ENCODE assay signal across 26 cellular contexts in the genomic region with DNA sequence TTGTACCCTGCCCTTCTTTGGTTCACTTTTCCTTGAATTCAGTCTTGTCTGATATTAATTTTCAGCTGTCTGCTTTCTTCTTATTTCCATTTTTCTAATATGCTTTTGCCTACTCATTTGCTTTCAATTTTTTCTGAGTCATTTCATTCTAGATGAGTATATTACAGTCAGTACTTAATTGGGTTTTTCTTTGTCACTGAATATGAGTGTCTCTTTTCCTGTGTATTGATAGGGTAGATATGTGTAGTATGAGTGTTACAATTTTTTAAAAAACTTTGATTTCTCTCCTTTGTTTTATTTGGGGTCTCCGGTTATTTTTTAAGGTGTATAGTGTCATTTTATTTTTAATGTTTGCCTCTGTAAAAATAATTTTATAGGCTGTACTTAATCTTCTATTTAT.
"Had no signal": no experiment of that assay in that cellular context is flagged by ENCODE, and none has a peak within 500 bp of the region (broad histone marks: within the 10 kb centered on the region; RNA-seq: fewer than 3 reads in every experiment).

No MANE protein-coding gene starts in this region.

- H3K4me3 ChIP-seq: ascending aorta, esophagus muscularis mucosa, gastrocnemius medialis, heart right ventricle had no signal

- H3K27ac Mint-ChIP-seq: activated CD8-positive, alpha-beta T cell treated with anti-CD3 and anti-CD28 coated beads for 36 hours; activated naive CD4-positive, alpha-beta T cell treated with anti-CD3 and anti-CD28 coated beads, Interleukin-2, amount 10 ng/mL, durations not matched to agents 7 days and 5 days; effector memory CD8-positive, alpha-beta T cell had no signal

- H3K4me1 ChIP-seq: ascending aorta, esophagus muscularis mucosa, foreskin keratinocyte, gastrocnemius medialis, heart right ventricle had no signal

- ATAC-seq: activated CD8-positive, alpha-beta T cell treated with anti-CD3 and anti-CD28 coated beads for 36 hours; effector memory CD8-positive, alpha-beta T cell; foreskin keratinocyte; gastrocnemius medialis; heart right ventricle had no signal

- H3K9me3 Mint-ChIP-seq: activated CD8-positive, alpha-beta T cell treated with anti-CD3 and anti-CD28 coated beads for 36 hours; activated naive CD4-positive, alpha-beta T cell treated with anti-CD3 and anti-CD28 coated beads, Interleukin-2, amount 10 ng/mL, durations not matched to agents 7 days and 5 days; central memory CD8-positive, alpha-beta T cell; effector memory CD8-positive, alpha-beta T cell had no signal

- DNase-seq: activated CD4-positive, alpha-beta T cell treated with anti-CD3 and anti-CD28 coated beads for 4 hours; activated CD4-positive, alpha-beta T cell treated with anti-CD3 and anti-CD28 coated beads, Interleukin-2, amount 50 U/mL, for 1 hour; activated CD4-positive, alpha-beta T cell treated with anti-CD3 and anti-CD28 coated beads, Interleukin-2, amount 50 U/mL, for 48 hours; activated CD4-positive, CD25-positive, alpha-beta regulatory T cell; activated CD4-positive, CD25-positive, alpha-beta regulatory T cell treated with anti-CD3 and anti-CD28 coated beads, Interleukin-2, amount 50 U/mL, for 72 hours; activated CD8-positive, alpha-beta memory T cell treated with anti-CD3 and anti-CD28 coated beads for 24 hours; activated CD8-positive, alpha-beta T cell treated with anti-CD3 and anti-CD28 coated beads for 36 hours; activated gamma-delta T cell; activated naive CD4-positive, alpha-beta T cell; activated naive CD4-positive, alpha-beta T cell treated with anti-CD3 and anti-CD28 coated beads, Interleukin-2, amount 10 ng/mL, durations not matched to agents 7 days and 5 days; activated T-cell treated with anti-CD3 and anti-CD28 coated beads, Interleukin-2, amount 50 U/mL, for 48 hours; brain microvascular endothelial cell; cortex of kidney; dermis blood vessel endothelial cell; effector CD4-positive, alpha-beta T cell; effector memory CD8-positive, alpha-beta T cell; erythroblast; foreskin keratinocyte; gastrocnemius medialis; glutamatergic neuron; heart right ventricle; T-helper 2 cell had no signal

- H3K36me3 ChIP-seq: ascending aorta, brain microvascular endothelial cell, esophagus muscularis mucosa, gastrocnemius medialis, heart right ventricle had no signal

- H3K36me3 Mint-ChIP-seq: activated naive CD4-positive, alpha-beta T cell treated with anti-CD3 and anti-CD28 coated beads, Interleukin-2, amount 10 ng/mL, durations not matched to agents 7 days and 5 days had no signal

- FAIRE-seq: bronchial epithelial cell had no signal

- H3K4me1 Mint-ChIP-seq: activated naive CD4-positive, alpha-beta T cell treated with anti-CD3 and anti-CD28 coated beads, Interleukin-2, amount 10 ng/mL, durations not matched to agents 7 days and 5 days; central memory CD8-positive, alpha-beta T cell had no signal

- H3K9me3 ChIP-seq: ascending aorta, esophagus muscularis mucosa, gastrocnemius medialis, heart right ventricle had no signal

- H3K27ac ChIP-seq: ascending aorta, brain microvascular endothelial cell, esophagus muscularis mucosa, foreskin keratinocyte, gastrocnemius medialis, heart right ventricle had no signal

- H3K27me3 ChIP-seq: ascending aorta, brain microvascular endothelial cell, esophagus muscularis mucosa, foreskin keratinocyte, gastrocnemius medialis had no signal

- H3K4me3 Mint-ChIP-seq: activated CD8-positive, alpha-beta T cell treated with anti-CD3 and anti-CD28 coated beads for 36 hours; activated naive CD4-positive, alpha-beta T cell treated with anti-CD3 and anti-CD28 coated beads, Interleukin-2, amount 10 ng/mL, durations not matched to agents 7 days and 5 days; central memory CD8-positive, alpha-beta T cell; effector memory CD8-positive, alpha-beta T cell had no signal
